ENCODE assay signal across 8 cellular contexts in genomic region chr3:126113733-126114132, GRCh38. TPM values are rescaled to one million over a fixed set of nuclear protein-coding genes. Genes with fewer than 3 reads are reported as not detected.
A peak's percentile ranks its signal among the peaks of the same experiment; 100 is the strongest.
DNase-seq lines count a peak whose midpoint lies in the region; TF ChIP-seq lines count a peak whose summit lies in the region.

No MANE protein-coding gene starts in this region.

- DNase-seq in GM06990 (ENCODE audit: extremely low read depth, insufficient read length) (no peak), HuH-7 (ENCODE audit: low spot score) (peak; percentile 64), choroid plexus epithelial cell (ENCODE audit: low read depth) (peak; percentile 23), neuronal stem cell (ENCODE audit: low spot score) (no peak), stomach (no peak), MV-4-11 (lab: John Stamatoyannopoulos, UW) (no peak), NCI-H128 (lab: John Stamatoyannopoulos, UW; ENCODE audit: unreplicated experiment) (no peak), GM10266 (ENCODE audit: extremely low spot score) (no peak)

- H3K9ac ChIP-seq in neuronal stem cell (ENCODE audit: low read depth, low read length, poor library complexity) = no peak overlapping the region

- no peak overlapping the region for H2AFZ ChIP-seq in neuronal stem cell (ENCODE audit: low read length)

- TF ChIP-seq POLR2A in stomach (IDR thresholded peaks at IDR 0.05) = no peak

- no peak overlapping the region for H2BK12ac ChIP-seq in neuronal stem cell (ENCODE audit: low read length)

- peak overlapping the region; percentile 72 for H3K18ac ChIP-seq in neuronal stem cell (ENCODE audit: low read length)

- no peak for TF ChIP-seq EP300 in stomach (IDR thresholded peaks at IDR 0.05)

- H3K4me2 ChIP-seq in neuronal stem cell (ENCODE audit: insufficient read depth, low read length, poor library complexity, severe bottlenecking) = no peak overlapping the region

- TF ChIP-seq CTCF in GM06990 (IDR thresholded peaks at IDR 0.05; ENCODE audit: insufficient read depth, low read length, poor library complexity, severe bottlenecking) (peak; percentile 51), choroid plexus epithelial cell (conservative IDR thresholded peaks at IDR 0.05; ENCODE audit: low read depth, low read length) (peak; percentile 51), stomach (IDR thresholded peaks at IDR 0.05) (peak in 2 of 7 experiments; percentile 16 to 23), GM10266 (IDR thresholded peaks at IDR 0.05; ENCODE audit: control insufficient read depth, insufficient read depth, low read depth, missing control alignments) (no peak)

- H3K9me3 ChIP-seq in neuronal stem cell (replicated peaks in 1 of 2; ENCODE audit: control insufficient read depth in 2 of 2, insufficient read depth in 1 of 2, low read depth in 1 of 2, low read length in 2 of 2) = no peaks in the 10 kb centered on the region
- no peaks in the 10 kb centered on the region for H3K9me3 ChIP-seq in stomach

- H3K14ac ChIP-seq in neuronal stem cell (ENCODE audit: low read length) = no peak overlapping the region

- no peak overlapping the region for H2BK120ac ChIP-seq in neuronal stem cell (ENCODE audit: low read depth, low read length)

- H3K23ac ChIP-seq in neuronal stem cell (ENCODE audit: low read depth, low read length, poor library complexity) = no peak overlapping the region

- peak overlapping the region; percentile 26 for H3K4ac ChIP-seq in neuronal stem cell (ENCODE audit: low read length)

- peaks cover 4 to 11% of the 10 kb centered on the region in 2 donors for H3K4me1 ChIP-seq in neuronal stem cell (ENCODE audit: control insufficient read depth in 2 of 2, insufficient read depth in 1 of 2, low read depth in 1 of 2, low read length in 2 of 2)
- H3K4me1 ChIP-seq in stomach = no peaks in the 10 kb centered on the region

- H4K8ac ChIP-seq in neuronal stem cell (ENCODE audit: low read depth, low read length) = no peak overlapping the region

- H3K4me3 ChIP-seq in GM06990 (replicated peaks; ENCODE audit: low read depth, low read length) (no peak overlapping the region), choroid plexus epithelial cell (ENCODE audit: low read depth, low read length) (no peak overlapping the region), neuronal stem cell (ENCODE audit: low read length in 2 of 2) (no peak overlapping the region), stomach (no peak overlapping the region)

- peak overlapping the region; percentile 62 for H2BK5ac ChIP-seq in neuronal stem cell (ENCODE audit: low read length)

- no peaks in the 10 kb centered on the region for H3K36me3 ChIP-seq in GM06990 (ENCODE audit: control insufficient read depth, insufficient read depth, low read length)
- H3K36me3 ChIP-seq in neuronal stem cell (replicated peaks in 1 of 2; ENCODE audit: control insufficient read depth in 2 of 2, insufficient read depth in 2 of 2, low read length in 2 of 2) = no peaks in the 10 kb centered on the region
- peaks cover 0 to 9% (median 0%) of the 10 kb centered on the region in 4 donors for H3K36me3 ChIP-seq in stomach

- no CpG with 5 or more reads among the region's 5 CpGs for WGBS in neuronal stem cell (ENCODE audit: extremely low coverage in 2 of 2, insufficient read length in 2 of 2, insufficient replicate concordance in 1 of 2), 2 donors
- WGBS in stomach, 5 donors = 61 to 80% (median 73%) methylated on average over 5 of the region's 5 CpGs

- H2BK15ac ChIP-seq in neuronal stem cell (ENCODE audit: low read length) = no peak overlapping the region

- H3K79me1 ChIP-seq in neuronal stem cell (ENCODE audit: low read depth, low read length) = no peaks in the 10 kb centered on the region

- H3K27ac ChIP-seq in neuronal stem cell (replicated peaks; ENCODE audit: low read length) (no peak overlapping the region), stomach (no peak overlapping the region)

- no peaks in the 10 kb centered on the region; the same call in 1 of the 2 replicates for H3K27me3 ChIP-seq in GM06990 (replicated peaks; ENCODE audit: control insufficient read depth, insufficient read depth, low read length)
- H3K27me3 ChIP-seq in neuronal stem cell (ENCODE audit: control insufficient read depth in 3 of 3, insufficient read depth in 3 of 3, low read depth in 1 of 3, low read length in 3 of 3) = peaks cover 0 to 24% (median 0%) of the 10 kb centered on the region in 3 experiments
- peaks cover 0 to 4% (median 0%) of the 10 kb centered on the region in 3 donors for H3K27me3 ChIP-seq in stomach

- H4K91ac ChIP-seq in neuronal stem cell (ENCODE audit: low read depth, low read length, poor library complexity) = no peak overlapping the region

- H2AK5ac ChIP-seq in neuronal stem cell (ENCODE audit: low read depth, low read length) = peak overlapping the region; percentile 50

- intact Hi-C loops in stomach (cut with DNase I; ENCODE audit: low total_unique reads) = no loop called here

RNA-seq across cellular contexts. Expression of gene SLC41A3, which starts 29.8 kb away (rescaled TPM):
- 46.4 TPM for polyA plus RNA-seq in neuronal stem cell (2013, experiment 1 of 2)
- 47.5 TPM for polyA plus RNA-seq in neuronal stem cell (2013, experiment 2 of 2)
- total RNA-seq in stomach = 10 to 100 TPM; 27.7 to 81.7 (median 43.6) TPM
- polyA plus RNA-seq in stomach = 10 to 100 TPM; 15.4 to 23.5 (median 18.0) TPM

Comparison
In these comparisons a context has a peak if more than half of its experiments do, and no peak if none do; other contexts are left out.
1. DNase-seq: peak in HuH-7 (single experiment) and choroid plexus epithelial cell (single experiment); none in GM06990 (single experiment), neuronal stem cell (single experiment), stomach (single experiment), MV-4-11 (single experiment), NCI-H128 (single experiment) and GM10266 (single experiment).